In genomic region chr5:94102849-94103248, GRCh38 we compare ENCODE assay signal across 17 cellular contexts.
"Had no signal": no experiment of that assay in that cellular context is flagged by ENCODE, and none has a peak within 500 bp of the region (broad histone marks: within the 10 kb centered on the region; RNA-seq: fewer than 3 reads in every experiment).

No MANE protein-coding gene starts in this region.

- H3K27ac Mint-ChIP-seq: activated CD4-positive, alpha-beta T cell treated with anti-CD3 and anti-CD28 coated beads, Interleukin-2, amount 10 ng/mL, durations not matched to agents 24 days and 14 days; activated CD8-positive, alpha-beta T cell treated with anti-CD3 and anti-CD28 coated beads for 36 hours; activated naive CD4-positive, alpha-beta T cell treated with anti-CD3 and anti-CD28 coated beads, Interleukin-2, amount 10 ng/mL, durations not matched to agents 7 days and 5 days; activated naive CD8-positive, alpha-beta T cell treated with anti-CD3 and anti-CD28 coated beads, Interleukin-2, amount 50 U/mL, for 24 hours; activated T-cell treated with anti-CD3 and anti-CD28 coated beads, Interleukin-2, amount 50 U/mL, for 24 hours; nephron had no signal

- DNase-seq: activated CD4-positive, alpha-beta T cell treated with anti-CD3 and anti-CD28 coated beads, Interleukin-2, amount 10 ng/mL, durations not matched to agents 24 days and 14 days; activated CD4-positive, CD25-positive, alpha-beta regulatory T cell; activated CD8-positive, alpha-beta T cell treated with anti-CD3 and anti-CD28 coated beads for 36 hours; activated effector memory CD4-positive, alpha-beta T cell treated with Interleukin-2 at 50 U/mL for 16 hours; activated naive CD4-positive, alpha-beta T cell treated with anti-CD3 and anti-CD28 coated beads, Interleukin-2, amount 10 ng/mL, durations not matched to agents 7 days and 5 days; activated naive CD8-positive, alpha-beta T cell treated with anti-CD3 and anti-CD28 coated beads, Interleukin-2, amount 50 U/mL, for 24 hours; activated T-cell treated with anti-CD3 and anti-CD28 coated beads, Interleukin-2, amount 50 U/mL, for 24 hours; anterior cingulate cortex; brain microvascular endothelial cell; central memory CD4-positive, alpha-beta T cell; dorsolateral prefrontal cortex; left cardiac atrium; lower lobe of right lung; right lobe of liver; stimulated activated CD4-positive, alpha-beta T cell treated with anti-CD3 and anti-CD28 coated beads, Interleukin-4, amount 100 ng/mL, for 1 hour; T1000 had no signal

- H3K4me3 Mint-ChIP-seq: activated CD4-positive, alpha-beta T cell treated with anti-CD3 and anti-CD28 coated beads, Interleukin-2, amount 10 ng/mL, durations not matched to agents 24 days and 14 days; activated CD8-positive, alpha-beta T cell treated with anti-CD3 and anti-CD28 coated beads for 36 hours; activated naive CD4-positive, alpha-beta T cell treated with anti-CD3 and anti-CD28 coated beads, Interleukin-2, amount 10 ng/mL, durations not matched to agents 7 days and 5 days; activated naive CD8-positive, alpha-beta T cell treated with anti-CD3 and anti-CD28 coated beads, Interleukin-2, amount 50 U/mL, for 24 hours; activated T-cell treated with anti-CD3 and anti-CD28 coated beads, Interleukin-2, amount 50 U/mL, for 24 hours; nephron had no signal

- H3K27me3 Mint-ChIP-seq: activated CD4-positive, alpha-beta T cell treated with anti-CD3 and anti-CD28 coated beads, Interleukin-2, amount 10 ng/mL, durations not matched to agents 24 days and 14 days; activated CD8-positive, alpha-beta T cell treated with anti-CD3 and anti-CD28 coated beads for 36 hours; activated naive CD4-positive, alpha-beta T cell treated with anti-CD3 and anti-CD28 coated beads, Interleukin-2, amount 10 ng/mL, durations not matched to agents 7 days and 5 days; activated naive CD8-positive, alpha-beta T cell treated with anti-CD3 and anti-CD28 coated beads, Interleukin-2, amount 50 U/mL, for 24 hours; activated T-cell treated with anti-CD3 and anti-CD28 coated beads, Interleukin-2, amount 50 U/mL, for 24 hours had no signal

- H3K4me1 Mint-ChIP-seq: nephron had no signal

- ATAC-seq: activated CD8-positive, alpha-beta T cell treated with anti-CD3 and anti-CD28 coated beads for 36 hours; activated naive CD8-positive, alpha-beta T cell treated with anti-CD3 and anti-CD28 coated beads, Interleukin-2, amount 50 U/mL, for 24 hours; left cardiac atrium; right lobe of liver had no signal
